25 cellular contexts compared by ENCODE assay signal in the genomic region with DNA sequence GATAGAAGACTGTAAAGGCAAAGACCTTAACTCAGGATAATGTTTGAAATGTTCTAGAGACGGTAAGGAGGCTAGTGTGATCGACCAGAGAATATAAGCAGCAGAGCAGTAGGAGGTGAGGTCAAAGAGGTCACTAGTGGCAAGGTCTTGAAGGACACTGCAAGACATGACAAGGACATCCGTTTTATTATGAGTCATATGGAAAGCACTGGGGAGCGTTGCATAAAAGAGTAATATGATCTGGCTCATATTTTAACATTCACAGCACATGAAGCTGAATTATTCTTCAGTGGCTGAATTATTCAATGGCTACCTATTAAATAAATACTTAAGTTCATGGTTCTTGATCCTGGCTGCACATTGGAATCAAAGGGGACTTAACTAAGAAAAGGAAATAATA.
DNase-seq lines count a peak whose midpoint lies in the region; ATAC-seq and TF ChIP-seq lines count a peak whose summit lies in the region.
"Had no signal": no experiment of that assay in that cellular context is flagged by ENCODE, and none has a peak within 500 bp of the region (broad histone marks: within the 10 kb centered on the region; RNA-seq: fewer than 3 reads in every experiment).

No MANE protein-coding gene starts in this region.

- intact Hi-C loops in thyroid gland (cut with DNase I): no loop called here

- no peaks in the 10 kb centered on the region for H3K36me3 ChIP-seq in Karpas-422 (ENCODE audit: insufficient read depth, low read length)
- H3K36me3 ChIP-seq in thyroid gland: no peaks in the 10 kb centered on the region
- H3K36me3 ChIP-seq: BE2C, heart left ventricle, lower lobe of right lung, SJSA1, transverse colon had no signal

- 0 out of 2 replicates have a peak overlapping the region, but pooled peaks have one; percentile 21 for H3K27ac ChIP-seq in Karpas-422 (ENCODE audit: low read length)
- H3K27ac ChIP-seq in thyroid gland: no peak overlapping the region
- H3K27ac ChIP-seq: foreskin keratinocyte, heart left ventricle, lower lobe of right lung, SJSA1, transverse colon had no signal

- no peaks in the 10 kb centered on the region for H3K9me2 ChIP-seq in Karpas-422 (replicated peaks; ENCODE audit: insufficient read depth, low read length)

- TF ChIP-seq POLR2A in thyroid gland (IDR thresholded peaks at IDR 0.05): no peak

- no peak for TF ChIP-seq CTCF in fibroblast of mammary gland (conservative IDR thresholded peaks at IDR 0.05; ENCODE audit: control insufficient read depth, insufficient read depth, low read depth, low read length)
- TF ChIP-seq CTCF in thyroid gland (IDR thresholded peaks at IDR 0.05): no peak

- H3K9me3 ChIP-seq in Karpas-422 (ENCODE audit: low read length) (no peaks in the 10 kb centered on the region), thyroid gland (no peaks in the 10 kb centered on the region)
- H3K9me3 ChIP-seq: BE2C, SJSA1, transverse colon had no signal

- DNase-seq in EL (peak; percentile 11), Karpas-422 (no peak), amniotic epithelial cell (ENCODE audit: low read depth) (peak; percentile 3), fibroblast of mammary gland (ENCODE audit: low read depth) (peak; percentile 2), thyroid gland (no peak), UCSD-AML1 (lab: John Stamatoyannopoulos, UW; ENCODE audit: unreplicated experiment) (no peak), HT-29 (ENCODE audit: low spot score) (no peak)
- DNase-seq: activated CD4-positive, alpha-beta memory T cell treated with anti-CD3 and anti-CD28 coated beads for 36 hours; activated CD4-positive, CD25-positive, alpha-beta regulatory T cell treated with anti-CD3 and anti-CD28 coated beads, Interleukin-2, amount 50 U/mL, for 72 hours; activated CD8-positive, alpha-beta memory T cell treated with anti-CD3 and anti-CD28 coated beads, Interleukin-2, amount 50 U/mL, for 4 hours; activated naive CD4-positive, alpha-beta T cell treated with anti-CD3 and anti-CD28 coated beads, Interleukin-2, amount 10 ng/mL, durations not matched to agents 7 days and 5 days; BE2C; CD8-positive, alpha-beta memory T cell; foreskin keratinocyte; heart left ventricle; lower lobe of right lung; NCI-H1417 treated with DMSO at 0.1 percent for 48 hours; NCI-H526; stimulated activated CD8-positive, alpha-beta memory T cell treated with anti-CD3 and anti-CD28 coated beads, Interleukin-4, amount 100 ng/mL, for 48 hours; stimulated activated naive CD8-positive, alpha-beta T cell treated with anti-CD3 and anti-CD28 coated beads, Interleukin-15, amount 100 ng/mL, for 72 hours; transverse colon had no signal

- H3K9ac ChIP-seq in Karpas-422 (ENCODE audit: low read length): no peak overlapping the region

- H3K27me3 ChIP-seq in Karpas-422 (ENCODE audit: low read length): no peaks in the 10 kb centered on the region
- H3K27me3 ChIP-seq in thyroid gland: no peaks in the 10 kb centered on the region
- H3K27me3 ChIP-seq: BE2C, heart left ventricle, SJSA1, transverse colon had no signal

- ATAC-seq in HG02870 (IDR thresholded peaks at IDR 0.05; ENCODE audit: unreplicated experiment): no peak
- ATAC-seq: foreskin keratinocyte; heart left ventricle; K562; lower lobe of right lung; natural killer cell treated with Interleukin-12 subunit alpha and Interleukin-12 subunit beta and Interleukin-15 and Interleukin-18, amount 100 ng/mL, for 72 hours; stimulated activated naive CD8-positive, alpha-beta T cell treated with anti-CD3 and anti-CD28 coated beads, Interleukin-15, amount 100 ng/mL, for 72 hours had no signal

- H4K20me1 ChIP-seq in Karpas-422 (ENCODE audit: insufficient read depth, low read depth, low read length): no peaks in the 10 kb centered on the region

- H3K4me1 ChIP-seq in Karpas-422 (ENCODE audit: low read length) (peaks cover 28% of the 10 kb centered on the region), thyroid gland (no peaks in the 10 kb centered on the region)
- H3K4me1 ChIP-seq: BE2C, foreskin keratinocyte, heart left ventricle, lower lobe of right lung had no signal

- H2AFZ ChIP-seq in Karpas-422 (ENCODE audit: low read length): no peak overlapping the region

- H3K4me3 ChIP-seq in Karpas-422 (ENCODE audit: low read length) (no peak overlapping the region), fibroblast of mammary gland (ENCODE audit: control insufficient read depth, low read depth, low read length) (no peak overlapping the region), thyroid gland (replicated peaks in 1 of 3) (no peak overlapping the region)
- H3K4me3 ChIP-seq: heart left ventricle, K562, lower lobe of right lung, SJSA1, transverse colon had no signal

- no peaks in the 10 kb centered on the region for H3K79me2 ChIP-seq in Karpas-422 (ENCODE audit: low read length)

- 82 to 95% methylated on average over 4 of the region's 4 CpGs for WGBS in thyroid gland, 2 donors

- peak overlapping the region; percentile 18 for H3K4me2 ChIP-seq in Karpas-422 (ENCODE audit: low read depth, low read length, poor library complexity, severe bottlenecking)

Comparison
In these comparisons a context has a peak if more than half of its experiments do, and no peak if none do; other contexts are left out.
1. DNase-seq: peak in EL (single experiment), amniotic epithelial cell (single experiment) and fibroblast of mammary gland (single experiment); none in Karpas-422 (single experiment), thyroid gland (0 of 2), UCSD-AML1 (single experiment) and HT-29 (single experiment).